Comparison of ENCODE assay signal across 8 cellular contexts in the genomic region with DNA sequence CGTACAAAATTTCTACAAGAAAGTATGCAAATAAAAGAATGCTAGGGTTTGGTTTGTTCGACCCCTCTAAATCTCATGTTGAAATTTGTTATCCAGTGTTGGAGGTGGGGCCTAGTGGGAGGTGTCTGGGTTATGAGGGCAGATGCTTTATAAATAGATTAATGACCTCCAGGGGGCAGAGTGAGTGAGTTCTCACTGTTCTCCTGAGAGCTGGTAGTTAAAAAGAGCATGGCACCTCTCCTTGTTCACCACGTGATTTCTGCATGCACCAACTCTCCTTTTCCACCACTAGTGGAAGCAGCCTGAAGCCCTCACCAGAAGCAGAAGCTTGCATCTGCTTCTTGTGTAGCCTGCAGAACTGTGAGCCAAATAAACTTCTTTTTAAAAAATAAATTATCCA. TPM values are rescaled to one million over a fixed set of nuclear protein-coding genes. Genes with fewer than 3 reads are reported as not detected.
DNase-seq lines count a peak whose midpoint lies in the region; ATAC-seq, FAIRE-seq and TF ChIP-seq lines count a peak whose summit lies in the region.

No MANE protein-coding gene starts in this region.

- H2AFZ ChIP-seq in HepG2 (ENCODE audit: low read length), result no peak overlapping the region

- CTCF ChIA-PET in HepG2 (lab: Yijun Ruan, JAX; ENCODE audit: low intra/inter-chr PET ratio, low total read pairs), result interaction anchor here (0.8 kb wide), 1 partner anchor 165 kb away, joined by 3 read pairs; no protein-coding TSS in a partner anchor

- no peak for TF ChIP-seq POLR2A in HepG2 (IDR thresholded peaks at IDR 0.05; ENCODE audit: insufficient read depth in 1 of 2, low read depth in 2 of 2, low read length in 2 of 2)

- BruUV-seq in HepG2 (replicated peaks; lab: Mats Ljungman, UMichigan), result no TSS peak

- peak; percentile 47 for DNase-seq in NCI-H146 (lab: John Stamatoyannopoulos, UW)
- no peak for DNase-seq in NCI-H146 treated with DMSO at 0.1 percent for 48 hours (lab: John Stamatoyannopoulos, UW; ENCODE audit: unreplicated experiment)
- peak; percentile 84 for DNase-seq in H4 (ENCODE audit: low spot score)
- peak; percentile 72 for DNase-seq in Jurkat, Clone E6-1 (ENCODE audit: low read depth, low spot score)
- peak; percentile 9 to 55 for DNase-seq in SW 1271 (lab: John Stamatoyannopoulos, UW)
- DNase-seq in HepG2 (ENCODE audit: low spot score), result peak; percentile 63
- DNase-seq in posterior vena cava (ENCODE audit: low spot score), result no peak
- no peak for DNase-seq in kidney

- POLR2A ChIA-PET in HepG2 (lab: Yijun Ruan, JAX), result no interaction called here

- TF ChIP-seq EP300 in HepG2 (IDR thresholded peaks at IDR 0.05; ENCODE audit: low read depth in 2 of 2, low read length in 2 of 2) (no peak), HepG2 (CRISPR knock-in tag; IDR thresholded peaks at IDR 0.05; ENCODE audit: borderline replicate concordance) (no peak)

- H3K4me2 ChIP-seq in HepG2 (ENCODE audit: low read depth, low read length), result no peak overlapping the region

- no peaks in the 10 kb centered on the region for H3K79me2 ChIP-seq in HepG2 (ENCODE audit: insufficient read depth, low read length)

- H3K36me3 ChIP-seq in HepG2 (replicated peaks in 1 of 2; ENCODE audit: control insufficient read depth in 1 of 2, insufficient read depth in 2 of 2, low read length in 2 of 2) (no peaks in the 10 kb centered on the region), kidney (ENCODE audit: control insufficient read depth in 1 of 2, insufficient read depth in 2 of 2, low read length in 2 of 2) (no peaks in the 10 kb centered on the region)

- ATAC-seq in HepG2, result peak; percentile 95

- H3K9me3 ChIP-seq in HepG2 (ENCODE audit: low read length), result no peaks in the 10 kb centered on the region
- no peaks in the 10 kb centered on the region for H3K9me3 ChIP-seq in kidney (ENCODE audit: control insufficient read depth in 1 of 2, low read length in 2 of 2)

- H3K27ac ChIP-seq in HepG2 (ENCODE audit: extremely low read length, insufficient read depth, low read length), result no peak overlapping the region
- no peak overlapping the region for H3K27ac ChIP-seq in kidney (ENCODE audit: low read depth in 2 of 2, low read length in 2 of 2)

- no peaks in the 10 kb centered on the region for H4K20me1 ChIP-seq in HepG2 (ENCODE audit: insufficient read depth, low read length)

- H3K27me3 ChIP-seq in HepG2 (ENCODE audit: control insufficient read depth in 1 of 2, insufficient read depth in 2 of 2, low read length in 2 of 2), result no peaks in the 10 kb centered on the region; a peak in 1 of 5 replicates

- peak; percentile 36; the same call in 1 of the 2 replicates for TF ChIP-seq CTCF in HepG2 (CRISPR knock-in tag; IDR thresholded peaks at IDR 0.05)
- TF ChIP-seq CTCF in kidney (IDR thresholded peaks at IDR 0.05; ENCODE audit: borderline replicate concordance, extremely low read depth, insufficient read depth), result no peak

- TF ChIP-seq RAD21 in HepG2 (CRISPR knock-in tag; IDR thresholded peaks at IDR 0.05), result no peak

- WGBS in HepG2 (ENCODE audit: low lambda C conversion rate), result 16% methylated on average over 3 of the region's 3 CpGs

- in situ Hi-C loops in HepG2 (cut with HindIII; ENCODE audit: extremely low pct_ligation_motif_present, low pct_unique_long_range_greater_than_20kb), result no loop called here

- no peak overlapping the region for H3K9ac ChIP-seq in HepG2 (ENCODE audit: insufficient read depth, low read depth, low read length)
- no peak overlapping the region for H3K9ac ChIP-seq in kidney (ENCODE audit: low read length in 2 of 2)

- H3K4me1 ChIP-seq in HepG2 (ENCODE audit: insufficient read depth, low read length), result no peaks in the 10 kb centered on the region
- no peaks in the 10 kb centered on the region for H3K4me1 ChIP-seq in kidney (ENCODE audit: control insufficient read depth in 1 of 2, insufficient read depth in 1 of 2, low read depth in 1 of 2, low read length in 2 of 2)

- FAIRE-seq in HepG2 (lab: Jason Lieb, UNC) (no peak), kidney (lab: Jason Lieb, UNC) (no peak)

- H3K4me3 ChIP-seq in Jurkat, Clone E6-1 (ENCODE audit: low read length), result no peak overlapping the region
- H3K4me3 ChIP-seq in HepG2 (replicated peaks in 1 of 3; ENCODE audit: insufficient read depth in 1 of 3, low read depth in 2 of 3, low read length in 3 of 3) (no peak overlapping the region), kidney (ENCODE audit: low read length in 2 of 2) (no peak overlapping the region)

- intact Hi-C loops in HepG2 (cut with micrococcal nuclease; ENCODE audit: unreplicated experiment) (loop anchor here (1.0 to 2.0 kb wide), 2 partner anchors 165 to 880 kb away; no protein-coding TSS in a partner anchor), posterior vena cava (cut with DNase I) (no loop called here), kidney (cut with DNase I) (no loop called here)

TF ChIP-seq in HepG2, 621 proteins besides CTCF, POLR2A, EP300 and RAD21 (continues in another document):
- TF ChIP-seq, protein P1, sequence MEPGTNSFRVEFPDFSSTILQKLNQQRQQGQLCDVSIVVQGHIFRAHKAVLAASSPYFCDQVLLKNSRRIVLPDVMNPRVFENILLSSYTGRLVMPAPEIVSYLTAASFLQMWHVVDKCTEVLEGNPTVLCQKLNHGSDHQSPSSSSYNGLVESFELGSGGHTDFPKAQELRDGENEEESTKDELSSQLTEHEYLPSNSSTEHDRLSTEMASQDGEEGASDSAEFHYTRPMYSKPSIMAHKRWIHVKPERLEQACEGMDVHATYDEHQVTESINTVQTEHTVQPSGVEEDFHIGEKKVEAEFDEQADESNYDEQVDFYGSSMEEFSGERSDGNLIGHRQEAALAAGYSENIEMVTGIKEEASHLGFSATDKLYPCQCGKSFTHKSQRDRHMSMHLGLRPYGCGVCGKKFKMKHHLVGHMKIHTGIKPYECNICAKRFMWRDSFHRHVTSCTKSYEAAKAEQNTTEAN (CRISPR knock-in tag; conservative IDR thresholded peaks at IDR 0.05), result no peak
- TF ChIP-seq, protein P2, sequence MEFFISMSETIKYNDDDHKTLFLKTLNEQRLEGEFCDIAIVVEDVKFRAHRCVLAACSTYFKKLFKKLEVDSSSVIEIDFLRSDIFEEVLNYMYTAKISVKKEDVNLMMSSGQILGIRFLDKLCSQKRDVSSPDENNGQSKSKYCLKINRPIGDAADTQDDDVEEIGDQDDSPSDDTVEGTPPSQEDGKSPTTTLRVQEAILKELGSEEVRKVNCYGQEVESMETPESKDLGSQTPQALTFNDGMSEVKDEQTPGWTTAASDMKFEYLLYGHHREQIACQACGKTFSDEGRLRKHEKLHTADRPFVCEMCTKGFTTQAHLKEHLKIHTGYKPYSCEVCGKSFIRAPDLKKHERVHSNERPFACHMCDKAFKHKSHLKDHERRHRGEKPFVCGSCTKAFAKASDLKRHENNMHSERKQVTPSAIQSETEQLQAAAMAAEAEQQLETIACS (CRISPR knock-in tag; IDR thresholded peaks at IDR 0.05), result no peak
- TF ChIP-seq HNRNPH1 (optimal IDR thresholded peaks at IDR 0.05; ENCODE audit: low read depth, low read length) (no peak), ZNF335 (CRISPR knock-in tag; IDR thresholded peaks at IDR 0.05) (no peak)
- TF ChIP-seq, protein P3, sequence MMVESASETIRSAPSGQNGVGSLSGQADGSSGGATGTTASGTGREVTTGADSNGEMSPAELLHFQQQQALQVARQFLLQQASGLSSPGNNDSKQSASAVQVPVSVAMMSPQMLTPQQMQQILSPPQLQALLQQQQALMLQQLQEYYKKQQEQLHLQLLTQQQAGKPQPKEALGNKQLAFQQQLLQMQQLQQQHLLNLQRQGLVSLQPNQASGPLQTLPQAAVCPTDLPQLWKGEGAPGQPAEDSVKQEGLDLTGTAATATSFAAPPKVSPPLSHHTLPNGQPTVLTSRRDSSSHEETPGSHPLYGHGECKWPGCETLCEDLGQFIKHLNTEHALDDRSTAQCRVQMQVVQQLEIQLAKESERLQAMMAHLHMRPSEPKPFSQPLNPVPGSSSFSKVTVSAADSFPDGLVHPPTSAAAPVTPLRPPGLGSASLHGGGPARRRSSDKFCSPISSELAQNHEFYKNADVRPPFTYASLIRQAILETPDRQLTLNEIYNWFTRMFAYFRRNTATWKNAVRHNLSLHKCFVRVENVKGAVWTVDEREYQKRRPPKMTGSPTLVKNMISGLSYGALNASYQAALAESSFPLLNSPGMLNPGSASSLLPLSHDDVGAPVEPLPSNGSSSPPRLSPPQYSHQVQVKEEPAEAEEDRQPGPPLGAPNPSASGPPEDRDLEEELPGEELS (CRISPR knock-in tag; IDR thresholded peaks at IDR 0.05), result no peak

RNA-seq across cellular contexts. Expression of gene FAM170A, which starts 50.4 kb away (rescaled TPM):
- total RNA-seq in H4 (2014; rRNA removed; shearing (Covaris generic)), result not detected in 2 replicates
- not detected for polyA plus RNA-seq in Jurkat, Clone E6-1 (2012; ENCODE audit: insufficient read depth, insufficient read length)
- total RNA-seq in HepG2 (2016; rRNA removed; fragmentation: Illumina TruSeq; extraction: Trizol) (0.09 TPM in 1 of 2 replicates, not detected in the other), posterior vena cava (not detected), kidney (0.28 TPM)
- not detected in 2 replicates for total RNA-seq in HepG2 (2016; cell fraction: cytosol; rRNA removed; fragmentation: Illumina TruSeq; extraction: Trizol; ENCODE audit: low read depth)
- total RNA-seq in HepG2 (2016; cell fraction: insoluble cytoplasmic fraction; rRNA removed; fragmentation: Illumina TruSeq; extraction: Trizol), result not detected in 2 replicates
- total RNA-seq in HepG2 (2016; cell fraction: membrane; rRNA removed; fragmentation: Illumina TruSeq; extraction: Trizol), result 0.31 TPM in 1 of 2 replicates, not detected in the other
- total RNA-seq in HepG2 (2016; cell fraction: nucleus; rRNA removed; fragmentation: Illumina TruSeq; extraction: Trizol), result not detected in 2 replicates
- polyA plus RNA-seq in HepG2 (2011; rRNA removed) (not detected in 2 replicates), kidney (ENCODE audit: insufficient read depth, low read depth, low replicate concordance) (not detected)
- polyA plus RNA-seq in HepG2 (2011; cell fraction: cytosol; rRNA removed), result not detected in 2 replicates
- polyA plus RNA-seq in HepG2 (2011; cell fraction: nucleus; rRNA removed), result 0.13 and 0.21 TPM in 2 replicates
- polyA plus RNA-seq in HepG2 (2012), result not detected in 2 replicates
- polyA plus RNA-seq in HepG2 (2016; cell fraction: cytosol; fragmentation: Illumina TruSeq; extraction: Trizol; ENCODE audit: low read depth), result not detected in 2 replicates
- not detected in 2 replicates for polyA plus RNA-seq in HepG2 (2016; cell fraction: insoluble cytoplasmic fraction; fragmentation: Illumina TruSeq; extraction: Trizol; ENCODE audit: low read depth)
- polyA plus RNA-seq in HepG2 (2016; cell fraction: membrane; fragmentation: Illumina TruSeq; extraction: Trizol; ENCODE audit: low read depth), result not detected in 2 replicates
- polyA plus RNA-seq in HepG2 (2016; cell fraction: nucleus; fragmentation: Illumina TruSeq; extraction: Trizol; ENCODE audit: insufficient read depth, low read depth), result not detected in 2 replicates
- not detected in 2 replicates for polyA minus RNA-seq in HepG2 (2011; rRNA and poly(A)+ RNA removed; ENCODE audit: low replicate concordance)
- polyA minus RNA-seq in HepG2 (2011; cell fraction: cytosol; rRNA and poly(A)+ RNA removed), result not detected in 2 replicates
- 0.62 TPM in 1 of 2 replicates, not detected in the other for polyA minus RNA-seq in HepG2 (2011; cell fraction: nucleus; rRNA and poly(A)+ RNA removed)

Comparison
In these comparisons a context has a peak if more than half of its experiments do, and no peak if none do; other contexts are left out.
1. DNase-seq: peak in NCI-H146 (single experiment), H4 (single experiment), Jurkat, Clone E6-1 (single experiment), SW 1271 (2 of 2) and HepG2 (single experiment); none in NCI-H146 treated with DMSO at 0.1 percent for 48 hours (single experiment), posterior vena cava (single experiment) and kidney (single experiment).